Comparison of ENCODE assay signal across 22 cellular contexts in genomic region chr11:125464266-125464662, GRCh38. TPM values are rescaled to one million over a fixed set of nuclear protein-coding genes. Genes with fewer than 3 reads are reported as not detected.
DNase-seq lines count a peak whose midpoint lies in the region; FAIRE-seq and TF ChIP-seq lines count a peak whose summit lies in the region.
"Had no signal": no experiment of that assay in that cellular context is flagged by ENCODE, and none has a peak within 500 bp of the region (broad histone marks: within the 10 kb centered on the region; RNA-seq: fewer than 3 reads in every experiment).

No MANE protein-coding gene starts in this region.

- H2AFZ ChIP-seq in keratinocyte (ENCODE audit: control insufficient read depth, low read length), result no peak overlapping the region
- H2AFZ ChIP-seq: hepatocyte had no signal

- H3K27ac ChIP-seq in caudate nucleus (ENCODE audit: low read depth, low read length) (peak overlapping the region; percentile 4), keratinocyte (ENCODE audit: control insufficient read depth, insufficient read depth, low read length) (no peak overlapping the region)
- H3K27ac ChIP-seq: coronary artery, hepatocyte, HL-60, pancreas had no signal

- peaks cover 10% of the 10 kb centered on the region for H3K79me2 ChIP-seq in keratinocyte (ENCODE audit: control insufficient read depth, insufficient read depth, low read length)
- H3K79me2 ChIP-seq: hepatocyte had no signal

- no peak overlapping the region for H3K4me2 ChIP-seq in keratinocyte (ENCODE audit: control insufficient read depth, extremely low read depth, insufficient read depth, low read depth, low read length)
- H3K4me2 ChIP-seq: hepatocyte, SK-N-SH, smooth muscle cell had no signal

- peak; percentile 28 for DNase-seq in AG08396 (ENCODE audit: low spot score)
- DNase-seq in NCI-H2171 (lab: John Stamatoyannopoulos, UW), result peak; percentile 3
- DNase-seq in caudate nucleus (lab: John Stamatoyannopoulos, UW), result peak in 18 of 61 donors; percentile 4 to 83 (median 32)
- no peak for DNase-seq in keratinocyte (ENCODE audit: low read depth, low spot score)
- DNase-seq in frontal cortex (ENCODE audit: low spot score in 2 of 2), result no peak
- no peak for DNase-seq in activated CD4-positive, alpha-beta T cell treated with anti-CD3 and anti-CD28 coated beads, Interleukin-2, amount 50 U/mL, for 1 hour
- DNase-seq in activated CD4-positive, CD25-positive, alpha-beta regulatory T cell treated with anti-CD3 and anti-CD28 coated beads, Interleukin-2, amount 50 U/mL, for 72 hours, result no peak
- DNase-seq in GM10266 (ENCODE audit: extremely low spot score), result no peak
- DNase-seq: activated naive CD8-positive, alpha-beta T cell treated with anti-CD3 and anti-CD28 coated beads for 36 hours; activated T-cell treated with anti-CD3 and anti-CD28 coated beads, Interleukin-2, amount 50 U/mL, for 48 hours; COR-L47; HFFc6; Kasumi-1; NCI-H510A; pancreas; SK-N-SH; trophoblast cell had no signal

- FAIRE-seq in keratinocyte (lab: Jason Lieb, UNC) (peak; percentile 98), frontal cortex (lab: Jason Lieb, UNC) (no peak)
- FAIRE-seq: pancreas, TTC549 had no signal

- peaks cover 22 to 38% of the 10 kb centered on the region in 2 experiments for H3K36me3 ChIP-seq in keratinocyte (ENCODE audit: control insufficient read depth in 2 of 2, extremely low read depth in 1 of 2, insufficient read depth in 2 of 2, low read length in 2 of 2)
- H3K36me3 ChIP-seq: pancreas had no signal

- TF ChIP-seq CTCF in keratinocyte (optimal IDR thresholded peaks at IDR 0.05 in 1 of 3, IDR thresholded peaks at IDR 0.05 in 1 of 3, conservative IDR thresholded peaks at IDR 0.05 in 1 of 3; ENCODE audit: extremely low read depth in 1 of 3, insufficient read depth in 2 of 3, low read length in 3 of 3) (no peak), GM10266 (IDR thresholded peaks at IDR 0.05; ENCODE audit: control insufficient read depth, insufficient read depth, low read depth, missing control alignments) (no peak)

- peaks cover 10% of the 10 kb centered on the region for H3K4me1 ChIP-seq in keratinocyte (ENCODE audit: control insufficient read depth, extremely low read depth, insufficient read depth, low read length)
- H3K4me1 ChIP-seq: pancreas had no signal

- dilution Hi-C loops in keratinocyte (cut with MboI; ENCODE audit: extremely low pct_ligation_motif_present, low sequenced_read_pairs), result no loop called here

- no peaks in the 10 kb centered on the region for H4K20me1 ChIP-seq in keratinocyte (ENCODE audit: control insufficient read depth, extremely low read depth, insufficient read depth, low read length)

- no peaks in the 10 kb centered on the region for H3K9me1 ChIP-seq in keratinocyte (ENCODE audit: control insufficient read depth, extremely low read depth, insufficient read depth, low read length)

- no peak overlapping the region for H3K4me3 ChIP-seq in keratinocyte (ENCODE audit: control insufficient read depth in 2 of 3, extremely low read depth in 1 of 3, insufficient read depth in 2 of 3, low read depth in 1 of 3, low read length in 3 of 3)
- H3K4me3 ChIP-seq: coronary artery, hepatocyte, pancreas, smooth muscle cell had no signal

- no peak overlapping the region for H3K9ac ChIP-seq in keratinocyte (ENCODE audit: control insufficient read depth, extremely low read depth, insufficient read depth, low read length)
- H3K9ac ChIP-seq: SK-N-SH had no signal

- no peaks in the 10 kb centered on the region for H3K27me3 ChIP-seq in keratinocyte (ENCODE audit: control insufficient read depth, extremely low read depth, insufficient read depth, low read length)
- H3K27me3 ChIP-seq: hepatocyte, pancreas had no signal

- no peaks in the 10 kb centered on the region for H3K9me3 ChIP-seq in keratinocyte (ENCODE audit: control insufficient read depth, low read depth, low read length)
- H3K9me3 ChIP-seq: pancreas, SK-N-SH had no signal

RNA-seq across cellular contexts. Expression of gene FEZ1, which starts 31.8 kb away (rescaled TPM):
- polyA plus RNA-seq in keratinocyte, result 112 to 300 TPM (median 182 TPM) in 3 replicates
- polyA plus RNA-seq in keratinocyte (2011; ENCODE audit: low read depth), result 54.1 TPM
- polyA plus RNA-seq in keratinocyte (2011; cell fraction: cytosol; rRNA removed), result 245 and 248 TPM in 2 replicates
- 135 and 137 TPM in 2 replicates for polyA plus RNA-seq in keratinocyte (2011; cell fraction: nucleus; rRNA removed)
- polyA plus RNA-seq in keratinocyte (2012; ENCODE audit: low replicate concordance), result 55.1 and 228 TPM in 2 replicates
- polyA minus RNA-seq in keratinocyte, result 68.8 to 119 TPM (median 113 TPM) in 3 replicates
- polyA minus RNA-seq in keratinocyte (2011; cell fraction: cytosol; rRNA and poly(A)+ RNA removed), result 88.8 TPM
- polyA minus RNA-seq in keratinocyte (2011; cell fraction: nucleus; rRNA and poly(A)+ RNA removed), result 18.7 and 42.8 TPM in 2 replicates
- 287 TPM for total RNA-seq in frontal cortex

Comparison
In these comparisons a context has a peak if more than half of its experiments do, and no peak if none do; other contexts are left out.
1. DNase-seq: peak in AG08396 (single experiment) and NCI-H2171 (single experiment); none in keratinocyte (single experiment), frontal cortex (0 of 2), activated CD4-positive, alpha-beta T cell treated with anti-CD3 and anti-CD28 coated beads, Interleukin-2, amount 50 U/mL, for 1 hour (single experiment), activated CD4-positive, CD25-positive, alpha-beta regulatory T cell treated with anti-CD3 and anti-CD28 coated beads, Interleukin-2, amount 50 U/mL, for 72 hours (single experiment) and GM10266 (single experiment).